In the genomic region with DNA sequence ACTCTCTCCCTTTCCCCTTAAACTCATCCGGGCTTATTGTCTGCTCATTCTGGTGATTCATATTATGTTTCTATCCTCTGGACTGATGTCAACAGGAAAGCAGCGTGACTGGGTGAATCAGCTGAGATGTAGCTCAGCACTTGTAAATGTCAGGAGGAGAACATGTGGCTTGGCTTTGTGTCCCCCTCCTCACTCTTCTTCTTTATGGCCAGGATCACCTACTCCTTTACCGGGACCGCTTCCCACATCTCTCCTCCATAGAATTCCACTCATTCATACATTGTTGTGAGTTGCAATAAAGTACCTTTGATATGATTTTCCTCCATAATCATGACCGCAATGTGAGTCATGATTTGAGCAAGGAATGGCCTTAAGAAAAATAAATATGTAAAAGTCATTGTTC, we compare ENCODE assay signal across 24 cellular contexts. TPM values are rescaled to one million over a fixed set of nuclear protein-coding genes. Genes with fewer than 3 reads are reported as not detected.
A peak's percentile ranks its signal among the peaks of the same experiment; 100 is the strongest.
DNase-seq lines count a peak whose midpoint lies in the region; TF ChIP-seq lines count a peak whose summit lies in the region.
"Had no signal": no experiment of that assay in that cellular context is flagged by ENCODE, and none has a peak within 500 bp of the region (broad histone marks: within the 10 kb centered on the region; RNA-seq: fewer than 3 reads in every experiment).

No MANE protein-coding gene starts in this region.

- TF ChIP-seq CTCF in fibroblast of the aortic adventitia (IDR thresholded peaks at IDR 0.05; ENCODE audit: insufficient read depth, low read length), result no peak

- no peak overlapping the region for H3K4me3 ChIP-seq in fibroblast of the aortic adventitia (ENCODE audit: low read depth, low read length)
- H3K4me3 ChIP-seq: K562, lower lobe of right lung, smooth muscle cell had no signal

- peak; percentile 75 for DNase-seq in A172 (ENCODE audit: low spot score)
- DNase-seq in HS-5 (ENCODE audit: low read depth), result peak; percentile 8
- peak; percentile 52 for DNase-seq in SW480 (ENCODE audit: low spot score)
- DNase-seq in fibroblast of the aortic adventitia (ENCODE audit: low read depth), result peak; percentile 1
- DNase-seq in MV-4-11 (lab: John Stamatoyannopoulos, UW), result no peak
- DNase-seq in activated effector memory CD4-positive, alpha-beta T cell treated with anti-CD3 and anti-CD28 coated beads, Interleukin-2, amount 50 U/mL, for 16 hours, result no peak
- DNase-seq in iPS-NIHi7 (ENCODE audit: extremely low spot score), result no peak
- DNase-seq in SHP77 (lab: John Stamatoyannopoulos, UW), result no peak
- DNase-seq: 8988T; activated CD4-positive, alpha-beta T cell treated with anti-CD3 and anti-CD28 coated beads for 1 hour; activated CD8-positive, alpha-beta memory T cell treated with anti-CD3 and anti-CD28 coated beads for 24 hours; activated naive CD4-positive, alpha-beta T cell treated with anti-CD3 and anti-CD28 coated beads, Interleukin-2, amount 10 ng/mL, durations not matched to agents 7 days and 5 days; activated T-cell treated with anti-CD3 and anti-CD28 coated beads, Interleukin-2, amount 50 U/mL, for 4 hours; anterior cingulate cortex; Calu3; cerebellar nuclear complex; effector CD8-positive, alpha-beta T cell; lower lobe of right lung; NCI-H1048; NCI-H2029; stimulated activated CD4-positive, alpha-beta T cell treated with anti-CD3 and anti-CD28 coated beads, Interleukin-4, amount 100 ng/mL, for 1 hour had no signal

RNA-seq across cellular contexts. Expression of gene SYN3, which starts 15.8 kb away (rescaled TPM):
- total RNA-seq in A172 (2014; rRNA removed; shearing (Covaris generic)), result 0.10 TPM in 1 of 2 replicates, not detected in the other
- total RNA-seq in fibroblast of the aortic adventitia (ENCODE audit: low replicate concordance), result 0.18 TPM in 1 of 2 replicates, not detected in the other
- total RNA-seq: activated T-cell treated with anti-CD3 and anti-CD28 coated beads, Interleukin-2, amount 50 U/mL, for 4 hours; Calu3; NCI-H460 had no signal

Comparison
In these comparisons a context has a peak if more than half of its experiments do, and no peak if none do; other contexts are left out.
1. DNase-seq: peak in A172 (single experiment), HS-5 (single experiment), SW480 (single experiment) and fibroblast of the aortic adventitia (single experiment); none in MV-4-11 (single experiment), activated effector memory CD4-positive, alpha-beta T cell treated with anti-CD3 and anti-CD28 coated beads, Interleukin-2, amount 50 U/mL, for 16 hours (single experiment), iPS-NIHi7 (single experiment) and SHP77 (0 of 2).